ENCODE assay signal across 8 cellular contexts in the genomic region with DNA sequence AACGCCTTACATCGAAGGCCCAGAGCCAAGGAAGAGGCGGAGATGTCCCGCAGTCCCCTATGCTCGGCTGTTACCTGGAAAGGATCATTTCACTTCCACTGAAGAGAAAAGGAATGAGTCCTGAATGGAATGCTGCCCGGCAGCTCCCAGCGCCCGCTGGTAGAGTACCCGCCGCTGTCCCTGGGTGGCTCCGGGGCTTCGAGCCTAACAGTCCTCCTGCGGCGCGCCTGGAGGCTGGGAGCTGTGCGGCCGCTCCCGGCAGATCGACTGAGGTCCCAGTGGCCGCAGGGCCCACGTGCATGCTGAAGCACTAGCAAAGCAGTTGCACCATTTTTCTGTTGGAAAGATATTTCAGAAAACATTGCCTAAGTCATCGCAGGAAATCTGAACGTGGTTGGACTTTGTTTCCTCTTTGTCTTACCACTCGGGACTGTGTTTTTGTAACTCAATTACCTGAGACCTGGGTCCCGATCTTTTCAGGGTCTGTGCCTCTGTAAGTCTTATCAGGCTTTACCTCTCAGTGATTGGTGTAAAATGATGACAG. TPM values are rescaled to one million over a fixed set of nuclear protein-coding genes. Genes with fewer than 3 reads are reported as not detected.
DNase-seq lines count a peak whose midpoint lies in the region; ATAC-seq and TF ChIP-seq lines count a peak whose summit lies in the region.

No MANE protein-coding gene starts in this region.

- H3K4me3 Mint-ChIP-seq in activated naive CD4-positive, alpha-beta T cell treated with anti-CD3 and anti-CD28 coated beads, Interleukin-2, amount 50 U/mL, for 24 hours: peak overlapping the region; percentile 97
- H3K4me3 Mint-ChIP-seq in type B pancreatic cell: peak overlapping the region; percentile 85

- peak overlapping the region; percentile 56 for H3K27ac Mint-ChIP-seq in activated naive CD4-positive, alpha-beta T cell treated with anti-CD3 and anti-CD28 coated beads, Interleukin-2, amount 50 U/mL, for 24 hours
- H3K27ac Mint-ChIP-seq in type B pancreatic cell: peak overlapping the region; percentile 99

- no peak for DNase-seq in activated naive CD4-positive, alpha-beta T cell treated with Interleukin-2 at 50 U/mL for 16 hours
- DNase-seq in SHP77 (lab: John Stamatoyannopoulos, UW) (peak; percentile 47 to 86), type B pancreatic cell (ENCODE audit: extremely low spot score, unreplicated experiment) (no peak), NCI-H1436 treated with DMSO at 0.1 percent for 48 hours (lab: John Stamatoyannopoulos, UW) (no peak)

- peaks cover 3% of the 10 kb centered on the region for H3K27me3 ChIP-seq in endocrine pancreas (ENCODE audit: control insufficient read depth, insufficient read depth, low read length)
- H3K27me3 ChIP-seq in mononuclear cell (ENCODE audit: insufficient read depth, low read length): peaks cover 25% of the 10 kb centered on the region

- no peak overlapping the region for H3K9ac ChIP-seq in endocrine pancreas (ENCODE audit: control insufficient read depth, insufficient read depth, low read length)

- peak; percentile 57 for TF ChIP-seq CTCF in type B pancreatic cell (conservative IDR thresholded peaks at IDR 0.05)

- no peaks in the 10 kb centered on the region for H3K36me3 ChIP-seq in endocrine pancreas (ENCODE audit: control insufficient read depth, insufficient read depth, low read length)

- H3K36me3 Mint-ChIP-seq in activated naive CD4-positive, alpha-beta T cell treated with anti-CD3 and anti-CD28 coated beads, Interleukin-2, amount 50 U/mL, for 24 hours: no peaks in the 10 kb centered on the region
- peaks cover 3% of the 10 kb centered on the region for H3K36me3 Mint-ChIP-seq in type B pancreatic cell

- peaks cover 42% of the 10 kb centered on the region for H3K4me1 Mint-ChIP-seq in activated naive CD4-positive, alpha-beta T cell treated with anti-CD3 and anti-CD28 coated beads, Interleukin-2, amount 50 U/mL, for 24 hours
- peaks cover 47% of the 10 kb centered on the region for H3K4me1 Mint-ChIP-seq in type B pancreatic cell (ENCODE audit: unreplicated experiment)

- H3K4me3 ChIP-seq in endocrine pancreas (ENCODE audit: control insufficient read depth, insufficient read depth, low read length) (peak overlapping the region; percentile 77), mononuclear cell (ENCODE audit: low read length) (peak overlapping the region; percentile 69)

- ATAC-seq in GM19397 (IDR thresholded peaks at IDR 0.05; ENCODE audit: unreplicated experiment): no peak

- H3K27me3 Mint-ChIP-seq in activated naive CD4-positive, alpha-beta T cell treated with anti-CD3 and anti-CD28 coated beads, Interleukin-2, amount 50 U/mL, for 24 hours: peaks cover 13% of the 10 kb centered on the region
- H3K27me3 Mint-ChIP-seq in type B pancreatic cell: peaks cover 48% of the 10 kb centered on the region

- H3K9me3 ChIP-seq in endocrine pancreas (ENCODE audit: control insufficient read depth, low read length): no peaks in the 10 kb centered on the region
- no peaks in the 10 kb centered on the region for H3K9me3 ChIP-seq in mononuclear cell (ENCODE audit: low read depth, low read length)

- no peaks in the 10 kb centered on the region for H3K9me3 Mint-ChIP-seq in activated naive CD4-positive, alpha-beta T cell treated with anti-CD3 and anti-CD28 coated beads, Interleukin-2, amount 50 U/mL, for 24 hours
- no peaks in the 10 kb centered on the region for H3K9me3 Mint-ChIP-seq in type B pancreatic cell

- H3K4me1 ChIP-seq in endocrine pancreas (ENCODE audit: control insufficient read depth, insufficient read depth, low read length) (no peaks in the 10 kb centered on the region), mononuclear cell (ENCODE audit: insufficient read depth, low read length) (peaks cover 59% of the 10 kb centered on the region)

RNA-seq across cellular contexts. Expression of a gene that starts 1.0 kb away (rescaled TPM):
- total RNA-seq in mononuclear cell: not detected
- total RNA-seq in type B pancreatic cell (ENCODE audit: low replicate concordance): not detected in 2 replicates

RNA-seq across cellular contexts. Expression of a gene that starts 13.6 kb away (rescaled TPM):
- 1.9 TPM for total RNA-seq in mononuclear cell
- 0.29 and 0.65 TPM in 2 replicates for total RNA-seq in type B pancreatic cell (ENCODE audit: low replicate concordance)

Comparison
In these comparisons a context has a peak if more than half of its experiments do, and no peak if none do; other contexts are left out.
1. DNase-seq: peak in SHP77 (2 of 2); none in activated naive CD4-positive, alpha-beta T cell treated with Interleukin-2 at 50 U/mL for 16 hours (single experiment), type B pancreatic cell (single experiment) and NCI-H1436 treated with DMSO at 0.1 percent for 48 hours (single experiment).